ENCODE assay signal across 14 cellular contexts in genomic region chr21:34093083-34093482, GRCh38. TPM values are rescaled to one million over a fixed set of nuclear protein-coding genes. Genes with fewer than 3 reads are reported as not detected.
A peak's percentile ranks its signal among the peaks of the same experiment; 100 is the strongest.
DNase-seq lines count a peak whose midpoint lies in the region; TF ChIP-seq lines count a peak whose summit lies in the region.
"Had no signal": no experiment of that assay in that cellular context is flagged by ENCODE, and none has a peak within 500 bp of the region (broad histone marks: within the 10 kb centered on the region; RNA-seq: fewer than 3 reads in every experiment).

No MANE protein-coding gene starts in this region.

- intact Hi-C loops in ascending aorta (cut with DNase I): loop anchor here (5.0 kb wide), 1 partner anchor 34 kb away; no protein-coding TSS in a partner anchor
- intact Hi-C loops in activated naive CD4-positive, alpha-beta T cell treated with anti-CD3 and anti-CD28 coated beads for 36 hours (cut with micrococcal nuclease): loop anchor here (5.0 kb wide), 1 partner anchor 34 kb away; no protein-coding TSS in a partner anchor
- intact Hi-C loops in activated CD4-positive, alpha-beta T cell treated with anti-CD3 and anti-CD28 coated beads, Interleukin-2, amount 10 ng/mL, durations not matched to agents 24 days and 14 days (cut with micrococcal nuclease): no loop called here

- no peak overlapping the region for H3K4me3 ChIP-seq in AG10803 (ENCODE audit: low read length)
- H3K4me3 ChIP-seq in HEK293 (ENCODE audit: low read depth, low read length): no peak overlapping the region
- H3K4me3 ChIP-seq in ascending aorta: peak overlapping the region in 1 of 2 donors; percentile 1
- H3K4me3 ChIP-seq: PC-9 had no signal

- no peaks in the 10 kb centered on the region for H3K27me3 Mint-ChIP-seq in mesothelial cell of epicardium (ENCODE audit: low read depth)
- no peaks in the 10 kb centered on the region for H3K27me3 Mint-ChIP-seq in activated naive CD4-positive, alpha-beta T cell treated with anti-CD3 and anti-CD28 coated beads for 36 hours (ENCODE audit: low read depth)
- H3K27me3 Mint-ChIP-seq in activated CD4-positive, alpha-beta T cell treated with anti-CD3 and anti-CD28 coated beads, Interleukin-2, amount 10 ng/mL, durations not matched to agents 24 days and 14 days: no peaks in the 10 kb centered on the region
- H3K27me3 Mint-ChIP-seq: IgD-negative memory B cell had no signal

- no peak for TF ChIP-seq CTCF in AG10803 (conservative IDR thresholded peaks at IDR 0.05; ENCODE audit: low read length)
- no peak for TF ChIP-seq CTCF in HEK293 (tag by site-specific recombination; IDR thresholded peaks at IDR 0.05)
- TF ChIP-seq CTCF in ascending aorta (IDR thresholded peaks at IDR 0.05): no peak
- no peak for TF ChIP-seq CTCF in mesothelial cell of epicardium (IDR thresholded peaks at IDR 0.05; ENCODE audit: unreplicated experiment)

- POLR2A ChIA-PET in HEK293 (lab: Yijun Ruan, JAX): interaction anchor here (0.7 to 1.7 kb wide), 2 partner anchors 20 to 389 kb away, joined by 5 read pairs; partner anchors contain the start of genes MRPS6 and SLC5A3

- H3K36me3 Mint-ChIP-seq in mesothelial cell of epicardium: peaks cover 19% of the 10 kb centered on the region
- peaks cover 37% of the 10 kb centered on the region for H3K36me3 Mint-ChIP-seq in activated naive CD4-positive, alpha-beta T cell treated with anti-CD3 and anti-CD28 coated beads for 36 hours (ENCODE audit: low read depth)
- H3K36me3 Mint-ChIP-seq in activated CD4-positive, alpha-beta T cell treated with anti-CD3 and anti-CD28 coated beads, Interleukin-2, amount 10 ng/mL, durations not matched to agents 24 days and 14 days (ENCODE audit: low read depth): peaks cover 71% of the 10 kb centered on the region

- peak overlapping the region; percentile 87 for H3K27ac Mint-ChIP-seq in mesothelial cell of epicardium
- H3K27ac Mint-ChIP-seq in activated naive CD4-positive, alpha-beta T cell treated with anti-CD3 and anti-CD28 coated beads for 36 hours: no peak overlapping the region
- H3K27ac Mint-ChIP-seq in activated CD4-positive, alpha-beta T cell treated with anti-CD3 and anti-CD28 coated beads, Interleukin-2, amount 10 ng/mL, durations not matched to agents 24 days and 14 days: no peak overlapping the region

- H3K9me3 ChIP-seq in HEK293 (ENCODE audit: control insufficient read depth, insufficient read depth, low read depth, low read length) (no peaks in the 10 kb centered on the region), ascending aorta (no peaks in the 10 kb centered on the region)

- H3K36me3 ChIP-seq in HEK293 (ENCODE audit: control insufficient read depth in 2 of 2, insufficient read depth in 1 of 2, low read length in 2 of 2): peaks cover 0 to 22% of the 10 kb centered on the region in 2 experiments; a peak in 1 of 3 replicates
- peaks cover 14 to 21% of the 10 kb centered on the region in 2 donors for H3K36me3 ChIP-seq in ascending aorta

- H3K9me3 Mint-ChIP-seq in mesothelial cell of epicardium: no peaks in the 10 kb centered on the region
- no peaks in the 10 kb centered on the region for H3K9me3 Mint-ChIP-seq in activated naive CD4-positive, alpha-beta T cell treated with anti-CD3 and anti-CD28 coated beads for 36 hours
- H3K9me3 Mint-ChIP-seq in activated CD4-positive, alpha-beta T cell treated with anti-CD3 and anti-CD28 coated beads, Interleukin-2, amount 10 ng/mL, durations not matched to agents 24 days and 14 days: no peaks in the 10 kb centered on the region
- H3K9me3 Mint-ChIP-seq: H9 had no signal

- H3K27me3 ChIP-seq in ascending aorta: no peaks in the 10 kb centered on the region

- H3K4me1 ChIP-seq in HEK293 (ENCODE audit: control insufficient read depth, insufficient read depth, low read length) (peaks cover 23% of the 10 kb centered on the region), ascending aorta (peaks cover 4 to 42% of the 10 kb centered on the region in 2 donors)

- no peak overlapping the region for H3K4me3 Mint-ChIP-seq in mesothelial cell of epicardium
- no peak overlapping the region for H3K4me3 Mint-ChIP-seq in activated naive CD4-positive, alpha-beta T cell treated with anti-CD3 and anti-CD28 coated beads for 36 hours
- H3K4me3 Mint-ChIP-seq in activated CD4-positive, alpha-beta T cell treated with anti-CD3 and anti-CD28 coated beads, Interleukin-2, amount 10 ng/mL, durations not matched to agents 24 days and 14 days: no peak overlapping the region
- H3K4me3 Mint-ChIP-seq: H9, IgD-negative memory B cell had no signal

- peaks cover 37% of the 10 kb centered on the region for H3K4me1 Mint-ChIP-seq in mesothelial cell of epicardium
- H3K4me1 Mint-ChIP-seq in activated naive CD4-positive, alpha-beta T cell treated with anti-CD3 and anti-CD28 coated beads for 36 hours (ENCODE audit: low read depth): peaks cover 54% of the 10 kb centered on the region
- H3K4me1 Mint-ChIP-seq in activated CD4-positive, alpha-beta T cell treated with anti-CD3 and anti-CD28 coated beads, Interleukin-2, amount 10 ng/mL, durations not matched to agents 24 days and 14 days: peaks cover 45% of the 10 kb centered on the region

- CTCF ChIA-PET in HEK293 (lab: Yijun Ruan, JAX): interaction anchor here (0.6 to 3.7 kb wide), 10 partner anchors 9 to 1200 kb away, joined by 3 to 32 read pairs (median 4); no protein-coding TSS in a partner anchor
- CTCF ChIA-PET in activated naive CD4-positive, alpha-beta T cell treated with anti-CD3 and anti-CD28 coated beads for 36 hours (lab: Charles Lee): interaction anchor here (0.7 to 2.5 kb wide), 7 partner anchors 15 to 169 kb away, joined by 3 to 18 read pairs (median 4); no protein-coding TSS in a partner anchor

- peak; percentile 25 for DNase-seq in AG10803 (ENCODE audit: low read depth)
- no peak for DNase-seq in ascending aorta (ENCODE audit: low spot score in 2 of 2)
- DNase-seq in mesothelial cell of epicardium (ENCODE audit: low spot score in 2 of 2, unreplicated experiment in 2 of 2): no peak
- no peak for DNase-seq in activated naive CD4-positive, alpha-beta T cell treated with anti-CD3 and anti-CD28 coated beads for 36 hours
- no peak for DNase-seq in NCI-H446 treated with DMSO at 0.1 percent for 48 hours (lab: John Stamatoyannopoulos, UW)
- no peak for DNase-seq in activated CD4-positive, alpha-beta T cell treated with anti-CD3 and anti-CD28 coated beads, Interleukin-2, amount 10 ng/mL, durations not matched to agents 24 days and 14 days
- DNase-seq: AML-193, Calu3, H9, NCI-H1105, NCI-H1694, PC-9 had no signal

- H3K27ac ChIP-seq in HEK293 (ENCODE audit: extremely low read depth, low read depth, low read length) (no peak overlapping the region), ascending aorta (peak overlapping the region; percentile 6 to 33)
- H3K27ac ChIP-seq: PC-9 had no signal

TF ChIP-seq in HEK293, 187 proteins besides CTCF, POLR2A, EP300 and RAD21:
- TF ChIP-seq PRDM6 (tag by site-specific recombination; IDR thresholded peaks at IDR 0.05): peak; percentile 68
- no peak for TF ChIP-seq ZNF571 (tag by site-specific recombination; IDR thresholded peaks at IDR 0.05)
TF ChIP-seq in HEK293: peak in this region for 1.

RNA-seq across cellular contexts. Expression of gene MRPS6, which starts 19.7 kb away (rescaled TPM):
- total RNA-seq in ascending aorta (17.8 TPM), mesothelial cell of epicardium (129 to 135 TPM (median 134 TPM) in 3 replicates)
- total RNA-seq in activated naive CD4-positive, alpha-beta T cell treated with anti-CD3 and anti-CD28 coated beads for 36 hours: 10 to 100 TPM; 78.9 to 80.0 TPM
- 151 and 154 TPM in 2 replicates for total RNA-seq in activated CD4-positive, alpha-beta T cell treated with anti-CD3 and anti-CD28 coated beads, Interleukin-2, amount 10 ng/mL, durations not matched to agents 24 days and 14 days

RNA-seq across cellular contexts. Expression of gene SLC5A3, which starts 19.7 kb away (rescaled TPM):
- total RNA-seq in ascending aorta: 8.4 TPM
- 53.9 to 56.8 TPM (median 54.9 TPM) in 3 replicates for total RNA-seq in mesothelial cell of epicardium
- 10 to 100 TPM; 21.2 to 21.7 TPM for total RNA-seq in activated naive CD4-positive, alpha-beta T cell treated with anti-CD3 and anti-CD28 coated beads for 36 hours
- 52.8 and 55.4 TPM in 2 replicates for total RNA-seq in activated CD4-positive, alpha-beta T cell treated with anti-CD3 and anti-CD28 coated beads, Interleukin-2, amount 10 ng/mL, durations not matched to agents 24 days and 14 days
